In the genomic region with DNA sequence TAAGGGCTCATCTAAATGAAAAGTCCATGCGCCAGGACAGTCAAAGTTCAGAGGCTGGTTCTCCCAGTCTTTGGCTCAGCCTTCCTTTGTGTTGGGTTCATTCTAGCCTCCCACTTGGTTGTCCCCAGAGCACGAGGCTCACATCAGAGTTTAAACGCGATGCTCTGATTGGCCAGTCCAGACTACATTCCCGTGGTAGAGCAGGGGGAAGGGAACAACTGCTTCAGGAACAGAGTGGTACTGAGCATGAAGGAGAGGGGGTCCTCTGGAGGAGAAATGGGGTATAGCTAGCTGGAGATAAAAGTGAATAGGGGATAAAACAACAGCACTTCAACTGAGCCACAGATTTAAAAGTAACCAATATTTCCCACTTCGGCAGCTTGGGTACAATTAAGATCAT, we compare ENCODE assay signal across 1 cellular context.
TF ChIP-seq lines count a peak whose summit lies in the region.

No MANE protein-coding gene starts in this region.

TF ChIP-seq in endothelial cell of umbilical vein, 7 proteins besides CTCF, POLR2A, EP300 and RAD21:
- TF ChIP-seq, protein P1, sequence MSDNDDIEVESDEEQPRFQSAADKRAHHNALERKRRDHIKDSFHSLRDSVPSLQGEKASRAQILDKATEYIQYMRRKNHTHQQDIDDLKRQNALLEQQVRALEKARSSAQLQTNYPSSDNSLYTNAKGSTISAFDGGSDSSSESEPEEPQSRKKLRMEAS (IDR thresholded peaks at IDR 0.05; ENCODE audit: insufficient read depth, insufficient read length) = no peak
- no peak for TF ChIP-seq MYC (IDR thresholded peaks at IDR 0.05; ENCODE audit: low read depth, low read length)
- no peak for TF ChIP-seq JUN (IDR thresholded peaks at IDR 0.05; ENCODE audit: borderline replicate concordance, insufficient read depth, insufficient read length, low read depth)
- no peak for TF ChIP-seq GATA2 (IDR thresholded peaks at IDR 0.05; ENCODE audit: insufficient read depth, insufficient read length, low read depth, low read length)
- TF ChIP-seq FOS (IDR thresholded peaks at IDR 0.05; ENCODE audit: borderline replicate concordance, insufficient read depth, low read length) = no peak
- no peak for TF ChIP-seq POLR2AphosphoS5 (IDR thresholded peaks at IDR 0.05; ENCODE audit: insufficient read depth, low read depth, low read length)
- no peak for TF ChIP-seq EZH2 (IDR thresholded peaks at IDR 0.05; ENCODE audit: borderline replicate concordance, low read depth, low read length, severe bottlenecking)
TF ChIP-seq in endothelial cell of umbilical vein: peak in this region for 0.
